In the genomic region with DNA sequence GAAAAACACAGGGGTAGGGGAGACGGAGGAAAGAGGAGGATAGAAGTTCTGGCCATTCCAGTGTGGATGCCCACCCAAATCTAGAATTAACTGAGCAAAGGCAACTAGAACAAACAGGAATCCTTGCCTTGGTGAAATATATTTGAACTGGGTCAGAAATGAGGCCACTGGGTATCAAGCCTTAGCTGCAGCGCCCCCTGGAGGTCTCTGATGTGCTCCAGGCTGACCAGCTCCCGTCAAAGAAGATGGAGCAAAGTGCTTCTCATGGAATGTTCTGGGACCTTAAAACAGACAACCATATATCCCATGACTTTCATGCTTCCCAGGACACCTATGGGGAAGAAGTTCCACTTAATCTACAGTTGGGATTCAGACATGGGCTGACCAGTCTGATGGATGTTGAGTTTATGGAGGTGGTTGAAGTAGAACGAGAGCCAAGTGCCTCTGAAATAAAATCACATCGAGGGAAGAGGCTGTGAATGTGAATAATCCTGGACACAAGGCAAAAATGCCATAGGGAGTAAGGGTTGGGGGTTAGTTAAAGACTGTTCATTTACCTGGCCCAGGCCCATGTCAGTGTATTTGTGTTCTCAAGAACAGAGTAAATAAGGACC, we compare ENCODE assay signal across 8 cellular contexts. TPM values are rescaled to one million over a fixed set of nuclear protein-coding genes. Genes with fewer than 3 reads are reported as not detected.
DNase-seq lines count a peak whose midpoint lies in the region; ATAC-seq, FAIRE-seq and TF ChIP-seq lines count a peak whose summit lies in the region.

No MANE protein-coding gene starts in this region.

- H3K4me1 ChIP-seq in A549 (no peaks in the 10 kb centered on the region), gastrocnemius medialis (no peaks in the 10 kb centered on the region)

- no peaks in the 10 kb centered on the region for H3K36me3 ChIP-seq in gastrocnemius medialis

- DNase-seq in A549 (ENCODE audit: low read depth in 1 of 2, low spot score in 1 of 2) (peak; percentile 10 to 35), GM20000 (ENCODE audit: low spot score) (peak; percentile 63), SHP77 (lab: John Stamatoyannopoulos, UW) (peak; percentile 28 to 72), Right ventricle myocardium superior (peak; percentile 87), gastrocnemius medialis (peak; percentile 4 to 24), NCI-H2107 (lab: John Stamatoyannopoulos, UW) (no peak)
- peak; percentile 88 for DNase-seq in activated effector memory CD4-positive, alpha-beta T cell treated with anti-CD3 and anti-CD28 coated beads, Interleukin-2, amount 50 U/mL, for 16 hours

- POLR2A ChIA-PET in A549 (lab: Yijun Ruan, JAX), result no interaction called here

- no peak for TF ChIP-seq RAD21 in A549 (conservative IDR thresholded peaks at IDR 0.05 in 1 of 2, IDR thresholded peaks at IDR 0.05 in 1 of 2)

- no peak overlapping the region for H3K27ac ChIP-seq in A549
- H3K27ac ChIP-seq in gastrocnemius medialis, result no peak overlapping the region

- H3K4me3 ChIP-seq in A549 (no peak overlapping the region), gastrocnemius medialis (no peak overlapping the region)

- no peak for TF ChIP-seq EP300 in A549 (IDR thresholded peaks at IDR 0.05)

- no peak for TF ChIP-seq POLR2A in A549 (IDR thresholded peaks at IDR 0.05; ENCODE audit: low read length)
- TF ChIP-seq POLR2A in gastrocnemius medialis (IDR thresholded peaks at IDR 0.05), result no peak

- H3K27me3 ChIP-seq in gastrocnemius medialis, result no peaks in the 10 kb centered on the region

- no peak overlapping the region for H3K4me2 ChIP-seq in A549

- no peak for TF ChIP-seq CTCF in A549 (IDR thresholded peaks at IDR 0.05)
- peak; percentile 54 for TF ChIP-seq CTCF in GM20000 (IDR thresholded peaks at IDR 0.05; ENCODE audit: extremely low read depth, missing control alignments)
- TF ChIP-seq CTCF in gastrocnemius medialis (IDR thresholded peaks at IDR 0.05 in 4 of 5, conservative IDR thresholded peaks at IDR 0.05 in 1 of 5), result peak in 3 of 5 experiments; percentile 35 to 54 (median 39)

- 38% methylated on average over 5 of the region's 5 CpGs for WGBS in A549 (ENCODE audit: missing lambda C conversion rate)

- no peak for FAIRE-seq in A549 (lab: Jason Lieb, UNC)

- peak in 1 of 2 experiments; percentile 61; a peak in 3 of 6 replicates for ATAC-seq in A549
- peak; percentile 68 for ATAC-seq in Right ventricle myocardium superior (ENCODE audit: poor library complexity)
- ATAC-seq in gastrocnemius medialis, result no peak
- no peak for ATAC-seq in GM18858 (IDR thresholded peaks at IDR 0.05; ENCODE audit: unreplicated experiment)

- H3K9me3 ChIP-seq in A549, result peaks cover 14% of the 10 kb centered on the region
- H3K9me3 ChIP-seq in gastrocnemius medialis, result no peaks in the 10 kb centered on the region

- intact Hi-C loops in Right ventricle myocardium superior (cut with DNase I) (no loop called here), gastrocnemius medialis (cut with DNase I; ENCODE audit: low total_unique reads) (no loop called here)

- in situ Hi-C loops in gastrocnemius medialis (cut with MboI; ENCODE audit: low sequenced_read_pairs in 4 of 4), result loop anchor here in 1 of 4 donors (10.0 kb wide), 1 partner anchor 119 kb away; no protein-coding TSS in a partner anchor

- CTCF ChIA-PET in A549 (lab: Yijun Ruan, JAX), result interaction anchor here (0.6 to 1.6 kb wide), 2 partner anchors 72 to 288 kb away, joined by 3 read pairs; a partner anchor contains a TSS

TF ChIP-seq in A549, 52 proteins besides CTCF, POLR2A, EP300 and RAD21:
- no peak for TF ChIP-seq TP53 (CRISPR knock-in tag; IDR thresholded peaks at IDR 0.05)
- TF ChIP-seq HEYL (CRISPR knock-in tag; IDR thresholded peaks at IDR 0.05), result no peak
- no peak for TF ChIP-seq CBX8 (IDR thresholded peaks at IDR 0.05)
- no peak for TF ChIP-seq FOSB (CRISPR knock-in tag; IDR thresholded peaks at IDR 0.05)
- no peak for TF ChIP-seq POLR2AphosphoS2 (conservative IDR thresholded peaks at IDR 0.05; ENCODE audit: low read length)
- no peak for TF ChIP-seq TFCP2L1 (CRISPR knock-in tag; IDR thresholded peaks at IDR 0.05)
- TF ChIP-seq RARB (CRISPR knock-in tag; IDR thresholded peaks at IDR 0.05), result no peak
- TF ChIP-seq, protein P1, sequence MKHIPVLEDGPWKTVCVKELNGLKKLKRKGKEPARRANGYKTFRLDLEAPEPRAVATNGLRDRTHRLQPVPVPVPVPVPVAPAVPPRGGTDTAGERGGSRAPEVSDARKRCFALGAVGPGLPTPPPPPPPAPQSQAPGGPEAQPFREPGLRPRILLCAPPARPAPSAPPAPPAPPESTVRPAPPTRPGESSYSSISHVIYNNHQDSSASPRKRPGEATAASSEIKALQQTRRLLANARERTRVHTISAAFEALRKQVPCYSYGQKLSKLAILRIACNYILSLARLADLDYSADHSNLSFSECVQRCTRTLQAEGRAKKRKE (CRISPR knock-in tag; IDR thresholded peaks at IDR 0.05; ENCODE audit: low read depth), result no peak
- TF ChIP-seq FOXS1 (CRISPR knock-in tag; IDR thresholded peaks at IDR 0.05), result no peak
- no peak for TF ChIP-seq EHMT2 (IDR thresholded peaks at IDR 0.05; ENCODE audit: low read depth)

RNA-seq across cellular contexts. Expression of a gene that starts 50.4 kb away (rescaled TPM):
- polyA plus RNA-seq in A549 (2011; rRNA removed), result not detected in 2 replicates
- not detected in 2 replicates for polyA plus RNA-seq in A549 (2012; cell fraction: cytosol; rRNA removed)
- not detected in 2 replicates for polyA plus RNA-seq in A549 (2012; cell fraction: nucleus; rRNA removed)
- polyA plus RNA-seq in A549 (2017; fragmentation: RNase III; extraction: RNeasy Plus Mini Kit Qiagen cat#74134 plus additional on column Dnase treatment), result not detected in 3 replicates
- not detected in 2 replicates for polyA minus RNA-seq in A549 (2011; rRNA and poly(A)+ RNA removed)
- 29.8 TPM for total RNA-seq in Right ventricle myocardium superior
- total RNA-seq in gastrocnemius medialis, result 10 to 100 TPM; 16.7 to 52.1 (median 23.5) TPM

RNA-seq across cellular contexts. Expression of a gene that starts 52.8 kb away (rescaled TPM):
- polyA plus RNA-seq in A549 (2011; rRNA removed), result not detected in 2 replicates
- polyA plus RNA-seq in A549 (2012; cell fraction: cytosol; rRNA removed), result 0.01 and 0.07 TPM in 2 replicates
- not detected in 2 replicates for polyA plus RNA-seq in A549 (2012; cell fraction: nucleus; rRNA removed)
- 0.09 TPM in 1 of 3 replicates, not detected in the others for polyA plus RNA-seq in A549 (2017; fragmentation: RNase III; extraction: RNeasy Plus Mini Kit Qiagen cat#74134 plus additional on column Dnase treatment)
- not detected in 2 replicates for polyA minus RNA-seq in A549 (2011; rRNA and poly(A)+ RNA removed)
- total RNA-seq in Right ventricle myocardium superior, result 34.1 TPM
- 10 to 100 TPM in 3 of 4 donors, 1 to 10 TPM in 1; 6.8 to 51.8 (median 23.4) TPM for total RNA-seq in gastrocnemius medialis
